ENCODE assay signal across 8 cellular contexts in the genomic region with DNA sequence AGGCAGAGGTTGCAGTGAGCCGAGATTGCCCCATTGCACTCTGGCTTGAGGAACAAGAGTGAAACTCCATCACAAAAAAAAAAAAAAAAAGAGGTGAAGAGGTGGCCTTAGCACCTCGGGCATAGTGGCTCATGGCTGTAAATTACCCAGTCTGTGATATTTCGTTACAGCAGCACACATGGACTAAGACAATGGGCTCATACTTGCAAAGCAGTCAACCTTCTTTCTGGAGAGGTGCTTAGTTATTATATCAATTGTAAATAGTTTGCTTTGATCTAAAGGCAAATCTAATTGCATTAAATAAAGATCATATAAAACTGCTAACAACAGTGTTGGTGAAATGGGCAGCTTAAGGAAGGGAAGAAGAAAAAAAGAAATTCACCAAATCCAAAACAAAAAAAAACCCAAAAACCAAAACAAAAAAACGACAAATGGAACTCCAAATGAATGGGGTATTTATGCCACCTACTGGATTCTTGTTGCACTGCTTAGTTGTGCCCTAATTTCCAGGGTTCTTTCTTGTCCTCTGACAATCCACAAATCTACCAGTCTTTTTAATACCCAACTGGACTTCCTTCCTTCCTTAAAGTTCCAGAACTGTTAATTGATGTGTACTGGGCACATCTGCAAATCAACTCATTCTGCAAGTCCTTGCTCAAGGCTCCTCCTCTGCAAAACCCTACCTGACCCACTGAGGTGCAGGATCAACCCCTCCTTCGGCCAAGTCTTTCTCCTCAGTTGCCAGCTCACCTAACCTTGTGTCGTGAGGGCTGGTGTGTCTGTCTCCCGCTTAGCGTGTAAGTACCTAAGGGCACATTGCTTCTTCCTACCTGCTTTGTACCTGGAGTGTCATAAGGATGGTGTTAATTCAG. TPM values are rescaled to one million over a fixed set of nuclear protein-coding genes. Genes with fewer than 3 reads are reported as not detected.
DNase-seq lines count a peak whose midpoint lies in the region; ATAC-seq and TF ChIP-seq lines count a peak whose summit lies in the region.

No MANE protein-coding gene starts in this region.

- peaks cover 10% of the 10 kb centered on the region for H3K4me1 ChIP-seq in mammary epithelial cell (ENCODE audit: insufficient read depth, low read length)

- no peak overlapping the region for H3K4me2 ChIP-seq in mammary epithelial cell (ENCODE audit: insufficient read depth, low read depth, low read length)

- H3K79me2 ChIP-seq in mammary epithelial cell (ENCODE audit: insufficient read depth, low read length), result no peaks in the 10 kb centered on the region

- 35% methylated on average over 8 of the region's 8 CpGs for WGBS in mammary epithelial cell (ENCODE audit: low coverage, missing lambda C conversion rate)

- CTCF ChIA-PET in AG04449 (lab: Yijun Ruan, JAX), result interaction anchor here (1.0 to 13.4 kb wide), 11 partner anchors 13 to 459 kb away, joined by 3 to 246 read pairs (median 3); no protein-coding TSS in a partner anchor
- CTCF ChIA-PET in mammary epithelial cell (lab: Charles Lee; ENCODE audit: low non-redundant PET), result interaction anchor here (0.6 kb wide), 2 partner anchors 252 to 441 kb away, joined by 10 read pairs; no protein-coding TSS in a partner anchor

- no peak overlapping the region for H3K9ac ChIP-seq in mammary epithelial cell (ENCODE audit: insufficient read depth, low read length)

- no peaks in the 10 kb centered on the region for H4K20me1 ChIP-seq in mammary epithelial cell (ENCODE audit: insufficient read depth, low read length)

- ATAC-seq in left colon (peak; percentile 39), GM19324 (IDR thresholded peaks at IDR 0.05; ENCODE audit: low FRiP score, unreplicated experiment) (no peak), HG02642 (IDR thresholded peaks at IDR 0.05; ENCODE audit: poor library complexity, unreplicated experiment) (no peak), GM19467 (IDR thresholded peaks at IDR 0.05; ENCODE audit: unreplicated experiment) (no peak)

- in situ Hi-C loops in mammary epithelial cell (cut with MboI; ENCODE audit: low sequenced_read_pairs in 2 of 2), result no loop called here

- no peak overlapping the region for H2AFZ ChIP-seq in mammary epithelial cell (ENCODE audit: low read depth, low read length)

- no TSS peak for BruUV-seq in mammary epithelial cell (replicated peaks; lab: Mats Ljungman, UMichigan)

- intact Hi-C loops in mammary epithelial cell (cut with micrococcal nuclease) (loop anchor here (1.0 to 5.0 kb wide), 3 partner anchors 192 to 459 kb away; no protein-coding TSS in a partner anchor), left colon (cut with DNase I, micrococcal nuclease) (no loop called here)

- no peaks in the 10 kb centered on the region for H3K36me3 ChIP-seq in mammary epithelial cell (ENCODE audit: insufficient read depth, low read length)

- POLR2A ChIA-PET in AG04449 (lab: Yijun Ruan, JAX), result no interaction called here

- no peaks in the 10 kb centered on the region for H3K9me3 ChIP-seq in mammary epithelial cell (replicated peaks; ENCODE audit: insufficient read depth, low read length)

- H3K27ac ChIP-seq in mammary epithelial cell (ENCODE audit: insufficient read depth, low read depth, low read length), result no peak overlapping the region

- TF ChIP-seq CTCF in AG04449 (IDR thresholded peaks at IDR 0.05; ENCODE audit: insufficient read depth, low read length, missing control alignments) (peak; percentile 62), GM12865 (IDR thresholded peaks at IDR 0.05; ENCODE audit: insufficient read depth, low read depth, low read length, missing control alignments) (peak; percentile 63), mammary epithelial cell (conservative IDR thresholded peaks at IDR 0.05 in 1 of 2, IDR thresholded peaks at IDR 0.05 in 1 of 2; ENCODE audit: extremely low read depth in 1 of 2, insufficient read depth in 1 of 2, low read depth in 1 of 2, low read length in 2 of 2) (peak; percentile 73 to 76)

- no peaks in the 10 kb centered on the region for H3K27me3 ChIP-seq in mammary epithelial cell (ENCODE audit: insufficient read depth, low read length)

- dilution Hi-C loops in mammary epithelial cell (cut with HindIII; ENCODE audit: low sequenced_read_pairs), result no loop called here

- DNase-seq in AG04449 (ENCODE audit: low read depth, low spot score) (no peak), GM12865 (ENCODE audit: low read depth) (peak; percentile 39), NCI-H2171 (lab: John Stamatoyannopoulos, UW) (peak; percentile 28), mammary epithelial cell (peak; percentile 24), left colon (no peak)

- no peak overlapping the region for H3K4me3 ChIP-seq in AG04449 (ENCODE audit: low read depth, low read length)
- no peak overlapping the region for H3K4me3 ChIP-seq in GM12865 (ENCODE audit: low read depth, low read length)
- H3K4me3 ChIP-seq in mammary epithelial cell (replicated peaks in 1 of 3; ENCODE audit: insufficient read depth in 1 of 3, low read depth in 2 of 3, low read length in 3 of 3), result no peak overlapping the region

RNA-seq across cellular contexts. Expression of a gene that starts 35.0 kb away (rescaled TPM):
- total RNA-seq in mammary epithelial cell (not detected), left colon (not detected)
- polyA plus RNA-seq in mammary epithelial cell, result not detected
- not detected for polyA minus RNA-seq in mammary epithelial cell

Comparison
In these comparisons a context has a peak if more than half of its experiments do, and no peak if none do; other contexts are left out.
1. DNase-seq: peak in GM12865 (single experiment), NCI-H2171 (single experiment) and mammary epithelial cell (single experiment); none in AG04449 (single experiment) and left colon (0 of 2).
2. Peak in every context shown above with its lines, with median percentiles within 50 percentile points of each other: CTCF ChIP-seq.